Comparison of ENCODE assay signal across 8 cellular contexts in the genomic region with DNA sequence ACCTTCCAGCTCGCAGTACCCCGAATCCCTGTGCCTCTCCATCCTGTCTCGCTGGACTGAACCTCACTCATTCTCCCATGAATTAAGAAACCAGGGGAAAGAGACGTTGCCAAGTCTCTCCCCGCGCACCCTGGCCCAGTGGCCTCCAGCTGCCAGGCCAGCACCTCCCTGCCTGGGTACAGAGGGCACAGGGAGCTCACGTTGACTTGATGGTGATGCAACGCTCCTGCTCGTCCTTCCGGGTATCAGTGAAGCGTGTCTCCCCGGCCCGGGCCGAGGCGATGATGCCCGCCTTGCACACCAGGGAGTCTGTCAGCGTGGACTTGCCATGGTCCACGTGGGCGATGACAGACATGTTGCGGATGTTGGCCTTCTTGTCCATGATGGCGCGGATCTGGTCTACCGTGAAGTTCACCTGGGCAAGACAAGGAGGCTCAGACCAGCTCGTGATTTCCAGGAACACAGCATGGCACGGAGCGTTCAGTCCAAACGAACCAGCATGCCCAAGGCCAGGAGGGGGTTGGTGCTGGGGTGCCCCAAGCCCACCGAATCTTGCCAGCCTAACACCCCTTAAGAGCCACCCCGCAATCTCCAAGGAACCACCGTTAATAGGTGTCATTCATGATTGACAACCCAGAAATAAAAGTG. TPM values are rescaled to one million over a fixed set of nuclear protein-coding genes. Genes with fewer than 3 reads are reported as not detected.
DNase-seq lines count a peak whose midpoint lies in the region; ATAC-seq and TF ChIP-seq lines count a peak whose summit lies in the region.

No MANE protein-coding gene starts in this region.

- H3K27me3 ChIP-seq in OCI-LY1 (ENCODE audit: insufficient read depth, low read length) (no peaks in the 10 kb centered on the region), upper lobe of right lung (no peaks in the 10 kb centered on the region)

- peak overlapping the region; percentile 74 for H3K27ac ChIP-seq in OCI-LY1 (ENCODE audit: low read depth, low read length, poor library complexity, severe bottlenecking)
- peak overlapping the region; percentile 94 for H3K27ac ChIP-seq in upper lobe of right lung

- H3K9me3 Mint-ChIP-seq in central memory CD8-positive, alpha-beta T cell, result no peaks in the 10 kb centered on the region

- peak overlapping the region; percentile 94 for H3K4me3 Mint-ChIP-seq in central memory CD8-positive, alpha-beta T cell

- no peaks in the 10 kb centered on the region for H3K27me3 Mint-ChIP-seq in central memory CD8-positive, alpha-beta T cell

- peak; percentile 12 for DNase-seq in NCI-H2107 treated with DMSO at 0.1 percent for 48 hours (lab: John Stamatoyannopoulos, UW; ENCODE audit: unreplicated experiment)
- no peak for DNase-seq in NCI-H2107 (lab: John Stamatoyannopoulos, UW)
- no peak for DNase-seq in central memory CD8-positive, alpha-beta T cell (ENCODE audit: low spot score in 2 of 2)
- peak; percentile 56 to 59 for DNase-seq in lung microvascular endothelial cell (ENCODE audit: low read depth in 2 of 2)
- peak; percentile 74 for DNase-seq in upper lobe of right lung

- H3K79me2 ChIP-seq in OCI-LY1 (ENCODE audit: insufficient read depth, low read length), result peaks cover 28% of the 10 kb centered on the region

- TF ChIP-seq CTCF in OCI-LY1 (IDR thresholded peaks at IDR 0.05; ENCODE audit: low read length), result no peak
- no peak for TF ChIP-seq CTCF in upper lobe of right lung (IDR thresholded peaks at IDR 0.05)

- H3K36me3 Mint-ChIP-seq in central memory CD8-positive, alpha-beta T cell (ENCODE audit: insufficient read depth), result peaks cover 67% of the 10 kb centered on the region

- H3K36me3 ChIP-seq in OCI-LY1 (ENCODE audit: insufficient read depth, low read length) (peaks cover 60% of the 10 kb centered on the region), upper lobe of right lung (peaks cover 52% of the 10 kb centered on the region)

- peaks cover 41% of the 10 kb centered on the region for H3K4me1 Mint-ChIP-seq in central memory CD8-positive, alpha-beta T cell

- H3K4me3 ChIP-seq in OCI-LY1 (ENCODE audit: low read depth, low read length, poor library complexity, severe bottlenecking) (peak overlapping the region; percentile 99), upper lobe of right lung (peak overlapping the region; percentile 91)

- peak overlapping the region; percentile 100 for H3K9ac ChIP-seq in OCI-LY1 (ENCODE audit: low read length)

- ATAC-seq in central memory CD8-positive, alpha-beta T cell (replicated peaks; ENCODE audit: extremely low read depth, poor library complexity, severe bottlenecking), result no peak
- ATAC-seq in upper lobe of right lung, result peak; percentile 2
- no peak for ATAC-seq in GM18502 (IDR thresholded peaks at IDR 0.05; ENCODE audit: poor library complexity, unreplicated experiment)
- ATAC-seq in HG03039 (IDR thresholded peaks at IDR 0.05; ENCODE audit: unreplicated experiment), result no peak

- intact Hi-C loops in upper lobe of right lung (cut with DNase I), result no loop called here

- no peaks in the 10 kb centered on the region for H3K9me2 ChIP-seq in OCI-LY1 (ENCODE audit: low read depth, low read length)

- no peaks in the 10 kb centered on the region for H3K9me3 ChIP-seq in OCI-LY1 (ENCODE audit: low read length)
- no peaks in the 10 kb centered on the region for H3K9me3 ChIP-seq in upper lobe of right lung

- H2AFZ ChIP-seq in OCI-LY1 (ENCODE audit: low read length), result no peak overlapping the region

- H3K27ac Mint-ChIP-seq in central memory CD8-positive, alpha-beta T cell (ENCODE audit: low read depth), result peak overlapping the region; percentile 95

- peak overlapping the region; percentile 93 for H3K4me2 ChIP-seq in OCI-LY1 (ENCODE audit: low read length)

- H3K4me1 ChIP-seq in OCI-LY1 (ENCODE audit: insufficient read depth, low read length, severe bottlenecking) (peaks cover 39% of the 10 kb centered on the region), upper lobe of right lung (peaks cover 35% of the 10 kb centered on the region)

- peaks cover 12% of the 10 kb centered on the region; the same call in 1 of the 2 replicates for H3F3A ChIP-seq in OCI-LY1 (ENCODE audit: insufficient read depth, low read length)

- no peaks in the 10 kb centered on the region for H4K20me1 ChIP-seq in OCI-LY1 (ENCODE audit: insufficient read depth, low read length)

RNA-seq across cellular contexts. Expression of a gene that starts 1.2 kb away (rescaled TPM):
- total RNA-seq in lung microvascular endothelial cell (1,904 and 2,063 TPM in 2 replicates), upper lobe of right lung (1,960 TPM)

RNA-seq across cellular contexts. Expression of a gene that starts 13.2 kb away (rescaled TPM):
- total RNA-seq in lung microvascular endothelial cell, result 103 and 113 TPM in 2 replicates
- 70.7 TPM for total RNA-seq in upper lobe of right lung

RNA-seq across cellular contexts. Expression of a gene that starts 23.5 kb away (rescaled TPM):
- total RNA-seq in lung microvascular endothelial cell (19.6 and 21.6 TPM in 2 replicates), upper lobe of right lung (25.4 TPM)

RNA-seq across cellular contexts. Expression of a gene that starts 51.2 kb away (rescaled TPM):
- not detected in 2 replicates for total RNA-seq in lung microvascular endothelial cell
- 1.6 TPM for total RNA-seq in upper lobe of right lung

Comparison
In these comparisons a context has a peak if more than half of its experiments do, and no peak if none do; other contexts are left out.
1. DNase-seq: peak in NCI-H2107 treated with DMSO at 0.1 percent for 48 hours (single experiment), lung microvascular endothelial cell (2 of 2) and upper lobe of right lung (single experiment); none in NCI-H2107 (single experiment) and central memory CD8-positive, alpha-beta T cell (0 of 2).